ENCODE assay signal across 17 cellular contexts in the genomic region with DNA sequence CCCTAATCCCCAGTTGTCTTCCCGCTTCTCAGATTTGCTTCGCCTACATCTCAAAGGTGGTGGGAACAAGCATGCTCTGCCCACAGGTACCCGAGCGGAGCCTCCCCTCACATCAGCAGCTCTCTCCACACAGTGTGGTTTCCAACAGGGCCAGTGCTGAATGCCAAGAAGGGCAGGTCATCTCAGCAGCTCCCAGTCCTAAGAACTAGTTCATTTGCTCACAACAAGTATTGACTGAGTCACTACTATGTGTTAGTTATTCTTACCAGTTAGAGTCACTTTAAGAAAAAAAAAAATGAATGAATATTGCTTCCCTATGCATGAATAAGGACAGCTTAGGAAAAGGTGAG.
DNase-seq lines count a peak whose midpoint lies in the region; FAIRE-seq and TF ChIP-seq lines count a peak whose summit lies in the region.
"Had no signal": no experiment of that assay in that cellular context is flagged by ENCODE, and none has a peak within 500 bp of the region (broad histone marks: within the 10 kb centered on the region; RNA-seq: fewer than 3 reads in every experiment).

No MANE protein-coding gene starts in this region.

- intact Hi-C loops in transverse colon (cut with DNase I; ENCODE audit: low total_unique reads) = no loop called here

- H3K9me3 ChIP-seq in transverse colon = no peaks in the 10 kb centered on the region
- H3K9me3 ChIP-seq: Peyer's patch, right lobe of liver, vagina had no signal

- TF ChIP-seq CTCF in fibroblast of mammary gland (conservative IDR thresholded peaks at IDR 0.05; ENCODE audit: control insufficient read depth, insufficient read depth, low read depth, low read length) = no peak
- no peak for TF ChIP-seq CTCF in transverse colon (IDR thresholded peaks at IDR 0.05)

- 91 to 100% methylated on average over 2 to 4 of the region's 4 CpGs for WGBS in transverse colon (ENCODE audit: low coverage in 1 of 2), 2 donors

- no peaks in the 10 kb centered on the region for H3K36me3 ChIP-seq in transverse colon
- H3K36me3 ChIP-seq: Peyer's patch, right lobe of liver, vagina had no signal

- no peaks in the 10 kb centered on the region for H3K4me1 ChIP-seq in transverse colon
- H3K4me1 ChIP-seq: Peyer's patch, vagina had no signal

- DNase-seq in EL (peak; percentile 66), RCC 7860 (ENCODE audit: low spot score) (peak; percentile 39), fibroblast of mammary gland (ENCODE audit: low read depth) (peak; percentile 40), skeletal muscle cell (ENCODE audit: low read depth) (peak; percentile 19), transverse colon (no peak), activated gamma-delta T cell (lab: John Stamatoyannopoulos, UW) (no peak), COR-L47 (lab: John Stamatoyannopoulos, UW) (no peak)
- DNase-seq: activated B cell treated with CpG ODN at 0.5 μM for 24 hours; dorsolateral prefrontal cortex; foreskin melanocyte; NCI-H1694 treated with DMSO at 0.1 percent for 48 hours; NCI-H526; Peyer's patch; right lobe of liver; stimulated activated CD4-positive, alpha-beta T cell treated with anti-CD3 and anti-CD28 coated beads, Interleukin-4, amount 100 ng/mL, for 24 hours had no signal

- TF ChIP-seq EP300 in transverse colon (IDR thresholded peaks at IDR 0.05; ENCODE audit: low read depth) = no peak

- TF ChIP-seq POLR2A in transverse colon (IDR thresholded peaks at IDR 0.05) = no peak

- H3K27me3 ChIP-seq in transverse colon = no peaks in the 10 kb centered on the region
- H3K27me3 ChIP-seq: Peyer's patch, right lobe of liver, vagina had no signal

- no peak overlapping the region for H3K27ac ChIP-seq in transverse colon
- H3K27ac ChIP-seq: dorsolateral prefrontal cortex, Peyer's patch, right lobe of liver, vagina had no signal

- H3K4me3 ChIP-seq in fibroblast of mammary gland (ENCODE audit: control insufficient read depth, low read depth, low read length) (no peak overlapping the region), skeletal muscle cell (ENCODE audit: low read depth, low read length) (no peak overlapping the region), transverse colon (no peak overlapping the region)
- H3K4me3 ChIP-seq: dorsolateral prefrontal cortex, Peyer's patch, right lobe of liver, vagina had no signal

- FAIRE-seq in RCC 7860 (lab: Jason Lieb, UNC) = no peak
- FAIRE-seq: G401.6 had no signal

- in situ Hi-C loops in transverse colon (cut with MboI; ENCODE audit: low pct_ligation_motif_present in 1 of 4, low pct_unique_long_range_greater_than_20kb in 1 of 4, low sequenced_read_pairs in 3 of 4) = loop anchor here (5.0 to 25.0 kb wide), 5 partner anchors 100 to 427 kb away; a partner anchor contains a TSS

Comparison
In these comparisons a context has a peak if more than half of its experiments do, and no peak if none do; other contexts are left out.
1. DNase-seq: peak in EL (single experiment), RCC 7860 (single experiment), fibroblast of mammary gland (single experiment) and skeletal muscle cell (single experiment); none in transverse colon (single experiment), activated gamma-delta T cell (single experiment) and COR-L47 (single experiment).